8 cellular contexts compared by ENCODE assay signal in the genomic region with DNA sequence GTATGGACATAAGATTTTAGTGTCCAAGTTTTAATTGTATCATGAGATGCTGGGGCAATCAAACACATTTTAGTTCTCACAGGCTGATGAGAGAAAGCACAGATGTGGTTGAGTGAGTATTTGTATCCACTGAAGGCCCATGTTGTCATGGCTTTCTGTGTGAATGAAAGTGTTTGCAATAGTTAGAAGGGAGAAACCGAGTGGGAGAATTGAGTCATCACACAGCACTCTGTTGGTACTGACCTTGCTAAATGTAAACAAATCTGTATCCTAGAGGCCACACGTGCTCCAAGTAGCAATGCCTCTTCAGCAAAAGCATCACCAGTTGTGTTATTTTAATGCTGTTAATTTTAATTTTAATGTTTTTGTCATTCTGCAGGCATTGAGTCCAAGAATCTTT.
DNase-seq lines count a peak whose midpoint lies in the region; ATAC-seq lines count a peak whose summit lies in the region.

No MANE protein-coding gene starts in this region.

- in situ Hi-C loops in ACHN (cut with HindIII; ENCODE audit: low pct_ligation_motif_present, low pct_unique_long_range_greater_than_20kb, low sequenced_read_pairs): no loop called here

- ATAC-seq in GM18907 (IDR thresholded peaks at IDR 0.05; ENCODE audit: unreplicated experiment): peak; percentile 98
- ATAC-seq in HG03045 (IDR thresholded peaks at IDR 0.05; ENCODE audit: unreplicated experiment): peak; percentile 98

- DNase-seq in ACHN: peak; percentile 44
- DNase-seq in astrocyte of the hippocampus (ENCODE audit: low read depth, low spot score): peak; percentile 91
- no peak for DNase-seq in NCI-H524 (lab: John Stamatoyannopoulos, UW)
- DNase-seq in RPMI8226: no peak
- DNase-seq in stimulated activated CD4-positive, alpha-beta T cell treated with anti-CD3 and anti-CD28 coated beads, Interleukin-4, amount 100 ng/mL, for 4 hours: no peak
- DNase-seq in NCI-H2029 treated with DMSO at 0.1 percent for 48 hours (lab: John Stamatoyannopoulos, UW): no peak

Comparison
In these comparisons a context has a peak if more than half of its experiments do, and no peak if none do; other contexts are left out.
1. DNase-seq: peak in ACHN (single experiment) and astrocyte of the hippocampus (single experiment); none in NCI-H524 (0 of 2), RPMI8226 (single experiment), stimulated activated CD4-positive, alpha-beta T cell treated with anti-CD3 and anti-CD28 coated beads, Interleukin-4, amount 100 ng/mL, for 4 hours (0 of 2) and NCI-H2029 treated with DMSO at 0.1 percent for 48 hours (single experiment).